24 cellular contexts compared by ENCODE assay signal in genomic region chr12:111558107-111558376, GRCh38. TPM values are rescaled to one million over a fixed set of nuclear protein-coding genes. Genes with fewer than 3 reads are reported as not detected.
DNase-seq lines count a peak whose midpoint lies in the region; ATAC-seq and TF ChIP-seq lines count a peak whose summit lies in the region.
"Had no signal": no experiment of that assay in that cellular context is flagged by ENCODE, and none has a peak within 500 bp of the region (broad histone marks: within the 10 kb centered on the region; RNA-seq: fewer than 3 reads in every experiment).

No MANE protein-coding gene starts in this region.

- H3K9me3 ChIP-seq in SK-N-SH (no peaks in the 10 kb centered on the region), smooth muscle cell (replicated peaks; ENCODE audit: low read depth) (no peaks in the 10 kb centered on the region)
- H3K9me3 ChIP-seq: thoracic aorta, vagina had no signal

- H2AFZ ChIP-seq in SK-N-SH (ENCODE audit: low read depth) (no peak overlapping the region), smooth muscle cell (ENCODE audit: low read depth) (no peak overlapping the region)

- peaks cover 0 to 27% of the 10 kb centered on the region in 2 experiments; a peak in 2 of 4 replicates for H3K4me1 ChIP-seq in SK-N-SH (ENCODE audit: control insufficient read depth in 1 of 2, insufficient read depth in 2 of 2, low read depth in 1 of 2, low read length in 1 of 2)
- H3K4me1 ChIP-seq in smooth muscle cell (ENCODE audit: low read depth) = peaks cover 3% of the 10 kb centered on the region

- POLR2A ChIA-PET in SK-N-SH (lab: Yijun Ruan, JAX) = no interaction called here

- 62% methylated on average over 3 of the region's 3 CpGs for WGBS in SK-N-SH (ENCODE audit: low lambda C conversion rate)
- 83% methylated on average over 3 of the region's 3 CpGs for WGBS in smooth muscle cell (ENCODE audit: low lambda C conversion rate)

- CTCF ChIA-PET in SK-N-SH (lab: Yijun Ruan, JAX) = interaction anchor here (1.1 kb wide), 1 partner anchor 183 kb away, joined by 5 read pairs; no protein-coding TSS in a partner anchor

- H3F3A ChIP-seq in SK-N-SH (replicated peaks; ENCODE audit: insufficient read depth) = peaks cover 38% of the 10 kb centered on the region
- no peaks in the 10 kb centered on the region for H3F3A ChIP-seq in smooth muscle cell (ENCODE audit: low read depth)

- H3K9ac ChIP-seq in SK-N-SH = no peak overlapping the region; the same call in 1 of the 2 replicates
- no peak overlapping the region for H3K9ac ChIP-seq in smooth muscle cell (ENCODE audit: low read depth)
- H3K9ac ChIP-seq: KMS-11 had no signal

- no peak for TF ChIP-seq CTCF in SK-N-SH (IDR thresholded peaks at IDR 0.05)
- no peak for TF ChIP-seq CTCF in smooth muscle cell (IDR thresholded peaks at IDR 0.05; ENCODE audit: borderline replicate concordance, insufficient read depth, poor library complexity, severe bottlenecking)

- H3K27ac ChIP-seq in SK-N-SH (ENCODE audit: low read depth in 2 of 2, low read length in 1 of 2) = peak overlapping the region in 1 of 2 experiments; percentile 73; a peak in 3 of 4 replicates
- H3K27ac ChIP-seq in smooth muscle cell (ENCODE audit: low read depth) = peak overlapping the region; percentile 7
- H3K27ac ChIP-seq: KMS-11, thoracic aorta, vagina had no signal

- H3K27me3 ChIP-seq in SK-N-SH (ENCODE audit: insufficient read depth) = no peaks in the 10 kb centered on the region
- no peaks in the 10 kb centered on the region for H3K27me3 ChIP-seq in smooth muscle cell (ENCODE audit: low read depth)
- H3K27me3 ChIP-seq: vagina had no signal

- H3K9me2 ChIP-seq in SK-N-SH = no peaks in the 10 kb centered on the region

- DNase-seq in ELR (ENCODE audit: low read depth) (peak; percentile 28), SK-N-SH (no peak), fibroblast of peridontal ligament (ENCODE audit: extremely low read depth) (peak; percentile 19), smooth muscle cell (lab: John Stamatoyannopoulos, UW; ENCODE audit: unreplicated experiment) (no peak), NCI-H2107 treated with DMSO at 0.1 percent for 48 hours (lab: John Stamatoyannopoulos, UW; ENCODE audit: unreplicated experiment) (no peak)
- DNase-seq: activated CD4-positive, alpha-beta T cell treated with anti-CD3 and anti-CD28 coated beads, Interleukin-2, amount 10 ng/mL, durations not matched to agents 24 days and 14 days; activated CD8-positive, alpha-beta memory T cell treated with anti-CD3 and anti-CD28 coated beads, Interleukin-2, amount 10 ng/mL, durations not matched to agents 7 days and 5 days; activated T-cell treated with anti-CD3 and anti-CD28 coated beads, Interleukin-2, amount 50 U/mL, for 72 hours; AML-193; aorta; CD8-positive, alpha-beta T cell; GDM1; mesendoderm; naive B cell; NCI-H1436 treated with DMSO at 0.1 percent for 48 hours; NCI-H524; stimulated activated CD4-positive, alpha-beta T cell treated with anti-CD3 and anti-CD28 coated beads, Interleukin-4, amount 100 ng/mL, for 1 hour; T-helper 2 cell had no signal

- peaks cover 84% of the 10 kb centered on the region for H4K20me1 ChIP-seq in SK-N-SH (ENCODE audit: insufficient read depth)
- peaks cover 100% of the 10 kb centered on the region for H4K20me1 ChIP-seq in smooth muscle cell (ENCODE audit: low read depth)

- H3K4me3 ChIP-seq in SK-N-SH (ENCODE audit: low read depth in 2 of 2, low read length in 1 of 2) (no peak overlapping the region), smooth muscle cell (no peak overlapping the region)
- H3K4me3 ChIP-seq: thoracic aorta, vagina had no signal

- TF ChIP-seq RAD21 in SK-N-SH (IDR thresholded peaks at IDR 0.05; ENCODE audit: low read length) = no peak

- no peak for TF ChIP-seq EP300 in SK-N-SH (IDR thresholded peaks at IDR 0.05; ENCODE audit: borderline replicate concordance in 1 of 2, low read depth in 1 of 2, low read length in 1 of 2)

- H3K36me3 ChIP-seq in SK-N-SH (replicated peaks in 1 of 2; ENCODE audit: control insufficient read depth in 1 of 2, insufficient read depth in 2 of 2, low read length in 1 of 2) = peaks cover 0 to 17% of the 10 kb centered on the region in 2 experiments
- H3K36me3 ChIP-seq in smooth muscle cell (ENCODE audit: low read depth) = no peaks in the 10 kb centered on the region
- H3K36me3 ChIP-seq: thoracic aorta, vagina had no signal

- H3K4me2 ChIP-seq in SK-N-SH = peak overlapping the region; percentile 49; the same call in 1 of the 2 replicates
- no peak overlapping the region for H3K4me2 ChIP-seq in smooth muscle cell
- H3K4me2 ChIP-seq: KMS-11 had no signal

- H3K79me2 ChIP-seq in SK-N-SH (ENCODE audit: insufficient read depth) (peaks cover 99% of the 10 kb centered on the region), smooth muscle cell (ENCODE audit: low read depth) (peaks cover 100% of the 10 kb centered on the region)

- ATAC-seq in GM19467 (IDR thresholded peaks at IDR 0.05; ENCODE audit: unreplicated experiment) (no peak), HG03442 (IDR thresholded peaks at IDR 0.05; ENCODE audit: unreplicated experiment) (no peak)
- ATAC-seq: activated CD8-positive, alpha-beta memory T cell treated with anti-CD3 and anti-CD28 coated beads, Interleukin-2, amount 10 ng/mL, durations not matched to agents 7 days and 5 days; activated T-cell treated with anti-CD3 and anti-CD28 coated beads, Interleukin-2, amount 50 U/mL, for 72 hours; CD8-positive, alpha-beta T cell; stimulated activated memory B cell treated with anti-CD40 and anti-IgM and Interleukin-4, amounts not matched to agents 10 μg/mL and 1 μg/mL and 100 μg/mL, for 72 hours had no signal

TF ChIP-seq in SK-N-SH, 30 proteins besides CTCF, POLR2A, EP300 and RAD21:
- TF ChIP-seq TCF12 (IDR thresholded peaks at IDR 0.05) (no peak), NRF1 (IDR thresholded peaks at IDR 0.05; ENCODE audit: low read depth, low read length) (no peak), RFX5 (IDR thresholded peaks at IDR 0.05; ENCODE audit: low read length) (no peak), RCOR1 (IDR thresholded peaks at IDR 0.05; ENCODE audit: low read length) (no peak), PBX3 (IDR thresholded peaks at IDR 0.05) (no peak), IRF3 (IDR thresholded peaks at IDR 0.05; ENCODE audit: low read depth, low read length) (no peak), NFIC (IDR thresholded peaks at IDR 0.05; ENCODE audit: borderline replicate concordance) (no peak), ZBTB33 (IDR thresholded peaks at IDR 0.05; ENCODE audit: borderline replicate concordance, low read depth) (no peak), MXI1 (IDR thresholded peaks at IDR 0.05; ENCODE audit: low read depth, low read length) (no peak)

RNA-seq across cellular contexts. Expression of gene ATXN2, which starts 41.1 kb away (rescaled TPM):
- polyA plus RNA-seq in SK-N-SH (2012; rRNA removed) (22.8 and 35.7 TPM in 2 replicates), smooth muscle cell (39.6 and 46.3 TPM in 2 replicates)
- polyA plus RNA-seq in SK-N-SH (2012; cell fraction: cytosol; rRNA removed) = 25.2 and 31.2 TPM in 2 replicates
- 114 and 133 TPM in 2 replicates for polyA plus RNA-seq in SK-N-SH (2012; cell fraction: nucleus; rRNA removed)
- total RNA-seq in smooth muscle cell = 26.8 and 29.3 TPM in 2 replicates

Comparison
In these comparisons a context has a peak if more than half of its experiments do, and no peak if none do; other contexts are left out.
1. DNase-seq: peak in ELR (single experiment) and fibroblast of peridontal ligament (single experiment); none in SK-N-SH (single experiment), smooth muscle cell (single experiment) and NCI-H2107 treated with DMSO at 0.1 percent for 48 hours (single experiment).